In the genomic region with DNA sequence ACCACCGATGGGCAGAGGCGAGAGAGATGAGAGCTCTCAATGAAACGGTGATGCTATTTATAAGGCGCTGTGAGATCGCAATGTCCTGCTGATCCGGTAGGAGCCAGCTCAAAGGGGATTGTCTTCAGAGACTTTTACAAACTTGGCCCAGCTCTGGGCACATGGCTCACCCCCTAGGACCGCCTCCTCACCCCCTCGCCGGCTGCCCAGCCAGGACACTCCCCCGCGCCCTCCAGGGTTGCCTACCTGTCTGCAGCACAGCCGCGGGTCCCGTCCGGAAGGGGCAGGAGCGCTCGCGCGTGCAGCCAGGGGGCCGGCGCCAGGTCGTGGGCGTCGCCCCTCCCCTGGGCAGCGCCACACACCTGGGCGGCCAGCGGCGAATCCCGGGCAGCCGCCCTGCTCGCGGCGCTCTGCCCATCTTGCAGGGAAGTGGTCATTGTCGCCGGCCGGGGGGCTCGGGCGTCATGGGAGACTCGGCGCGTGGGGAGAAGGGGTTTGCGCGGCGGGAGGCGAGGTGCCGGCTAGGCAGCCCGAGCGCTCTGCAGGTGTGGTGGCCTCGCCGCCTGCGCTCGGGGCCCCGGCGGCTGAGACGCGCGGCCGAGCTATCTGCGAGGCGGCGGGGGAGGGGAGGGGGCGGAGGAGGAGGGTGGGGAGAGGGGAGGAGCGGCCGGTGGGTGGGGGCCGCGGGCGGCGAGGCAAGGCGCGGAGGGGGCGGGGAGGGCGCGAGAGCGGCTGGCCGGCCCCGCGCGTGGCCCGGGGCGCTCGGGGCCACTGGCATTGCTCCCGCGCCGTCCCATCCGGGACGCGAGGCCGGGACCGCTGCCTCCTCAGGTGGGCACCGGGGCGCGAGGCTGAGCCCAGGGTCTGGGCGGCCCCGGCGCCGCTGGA, we compare ENCODE assay signal across 8 cellular contexts. TPM values are rescaled to one million over a fixed set of nuclear protein-coding genes. Genes with fewer than 3 reads are reported as not detected.
DNase-seq lines count a peak whose midpoint lies in the region; ATAC-seq, FAIRE-seq and TF ChIP-seq lines count a peak whose summit lies in the region.

A gene (minus strand): TSS at position 610 of the 888 bp plus-strand sequence. CDS start 173 bp downstream, at position 437.

- no peak for TF ChIP-seq CTCF in endothelial cell of umbilical vein (IDR thresholded peaks at IDR 0.05; ENCODE audit: extremely low read depth in 1 of 2, insufficient read depth in 1 of 2, low read depth in 1 of 2, low read length in 2 of 2)

- no peaks in the 10 kb centered on the region for H3K9me3 Mint-ChIP-seq in activated T-cell treated with anti-CD3 and anti-CD28 coated beads, Interleukin-2, amount 50 U/mL, for 72 hours

- CTCF ChIA-PET in endothelial cell of umbilical vein (lab: Charles Lee), result interaction anchor here (0.6 to 2.4 kb wide), 11 partner anchors 9 to 1452 kb away, joined by 3 to 13 read pairs (median 4); a partner anchor contains a TSS

- H3K9me3 ChIP-seq in endothelial cell of umbilical vein (replicated peaks; ENCODE audit: control insufficient read depth, insufficient read depth, low read length) (no peaks in the 10 kb centered on the region), aorta (ENCODE audit: control insufficient read depth, low read length) (no peaks in the 10 kb centered on the region)

- intact Hi-C loops in endothelial cell of umbilical vein (cut with micrococcal nuclease), result no loop called here
- intact Hi-C loops in aorta (cut with DNase I), result loop anchor here in 1 of 2 donors (5.0 to 10.0 kb wide), 2 partner anchors 46 to 51 kb away; no protein-coding TSS in a partner anchor

- H3K27me3 ChIP-seq in endothelial cell of umbilical vein (ENCODE audit: control insufficient read depth in 2 of 2, insufficient read depth in 2 of 2, low read length in 2 of 2), result no peaks in the 10 kb centered on the region
- no peaks in the 10 kb centered on the region for H3K27me3 ChIP-seq in aorta (ENCODE audit: control insufficient read depth in 1 of 2, insufficient read depth in 2 of 2, low read length in 1 of 2)

- H3K4me3 Mint-ChIP-seq in activated T-cell treated with anti-CD3 and anti-CD28 coated beads, Interleukin-2, amount 50 U/mL, for 72 hours, result peak within 1 kb of the TSS; percentile 36 to 68

- H2AFZ ChIP-seq in endothelial cell of umbilical vein (ENCODE audit: low read depth, low read length), result peak within 1 kb of the TSS; percentile 96

- H3K27ac ChIP-seq in endothelial cell of umbilical vein (ENCODE audit: insufficient read depth, low read depth, low read length) (no peak within 1 kb of the TSS), aorta (ENCODE audit: low read depth in 1 of 2, low read length in 2 of 2) (no peak within 1 kb of the TSS)

- H3K4me1 Mint-ChIP-seq in activated T-cell treated with anti-CD3 and anti-CD28 coated beads, Interleukin-2, amount 50 U/mL, for 72 hours (ENCODE audit: low read depth), result no peaks in the 10 kb centered on the region

- POLR2A ChIA-PET in endothelial cell of umbilical vein (lab: Charles Lee), result no interaction called here

- H3K36me3 Mint-ChIP-seq in activated T-cell treated with anti-CD3 and anti-CD28 coated beads, Interleukin-2, amount 50 U/mL, for 72 hours (ENCODE audit: insufficient read depth in 2 of 2), result no peaks in the 10 kb centered on the region

- H3K27me3 Mint-ChIP-seq in activated T-cell treated with anti-CD3 and anti-CD28 coated beads, Interleukin-2, amount 50 U/mL, for 72 hours (ENCODE audit: low read depth), result peaks cover 13% of the 10 kb centered on the region

- BruUV-seq in endothelial cell of umbilical vein (replicated peaks; lab: Mats Ljungman, UMichigan), result no TSS peak

- peak; percentile 25 for TF ChIP-seq POLR2A in endothelial cell of umbilical vein (IDR thresholded peaks at IDR 0.05; ENCODE audit: low read depth, low read length)

- no peak for FAIRE-seq in endothelial cell of umbilical vein (lab: Jason Lieb, UNC)

- H4K20me1 ChIP-seq in endothelial cell of umbilical vein (replicated peaks; ENCODE audit: control insufficient read depth, extremely low read depth, insufficient read depth, low read length), result no peaks in the 10 kb centered on the region

- peak in 1 of 2 donors; percentile 1 for DNase-seq in activated T-cell treated with anti-CD3 and anti-CD28 coated beads, Interleukin-2, amount 50 U/mL, for 72 hours
- no peak for DNase-seq in activated T-cell treated with anti-CD3 and anti-CD28 coated beads for 4 hours
- DNase-seq in NCI-H82 (lab: John Stamatoyannopoulos, UW), result peak; percentile 86
- DNase-seq in endothelial cell of umbilical vein (ENCODE audit: low read depth, low spot score), result peak; percentile 34
- DNase-seq in mucosa of gallbladder (ENCODE audit: low spot score), result peak; percentile 12
- peak; percentile 61 to 77 for DNase-seq in aorta
- no peak for DNase-seq in stimulated activated naive CD4-positive, alpha-beta T cell (lab: John Stamatoyannopoulos, UW)

- peak within 1 kb of the TSS; percentile 58 for H3K9ac ChIP-seq in endothelial cell of umbilical vein (replicated peaks; ENCODE audit: extremely low read depth, insufficient read depth, low read length)

- peak within 1 kb of the TSS; percentile 71 for H3K4me2 ChIP-seq in endothelial cell of umbilical vein (ENCODE audit: insufficient read depth, low read length)

- ATAC-seq in activated T-cell treated with anti-CD3 and anti-CD28 coated beads, Interleukin-2, amount 50 U/mL, for 72 hours (replicated peaks in 1 of 2), result peak in 1 of 2 donors; percentile 39
- peak; percentile 36 for ATAC-seq in aorta (ENCODE audit: low FRiP score)
- ATAC-seq in HG02970 (IDR thresholded peaks at IDR 0.05; ENCODE audit: low FRiP score, unreplicated experiment), result no peak

- dilution Hi-C loops in endothelial cell of umbilical vein (cut with MboI; ENCODE audit: extremely low pct_ligation_motif_present, low sequenced_read_pairs), result no loop called here

- no peaks in the 10 kb centered on the region for H3K9me1 ChIP-seq in endothelial cell of umbilical vein (replicated peaks; ENCODE audit: control insufficient read depth, extremely low read depth, insufficient read depth, low read length)

- peaks cover 43% of the 10 kb centered on the region for H3K4me1 ChIP-seq in endothelial cell of umbilical vein (ENCODE audit: control insufficient read depth, extremely low read depth, insufficient read depth, low read length)
- H3K4me1 ChIP-seq in aorta (ENCODE audit: control insufficient read depth in 1 of 2, insufficient read depth in 2 of 2, low read length in 2 of 2), result peaks cover 3 to 8% of the 10 kb centered on the region in 2 donors

- WGBS in aorta, 2 donors, result 0 to 1% methylated on average over 42 to 96 of the region's 96 CpGs

- H3K4me3 ChIP-seq in endothelial cell of umbilical vein (replicated peaks in 1 of 3; ENCODE audit: insufficient read depth in 1 of 3, low read depth in 1 of 3, low read length in 3 of 3) (peak within 1 kb of the TSS; percentile 55 to 67 (median 66)), aorta (ENCODE audit: low read length in 2 of 2) (peak within 1 kb of the TSS; percentile 53 to 58)

- H3K27ac Mint-ChIP-seq in activated T-cell treated with anti-CD3 and anti-CD28 coated beads, Interleukin-2, amount 50 U/mL, for 72 hours, result no peak within 1 kb of the TSS

- H3K79me2 ChIP-seq in endothelial cell of umbilical vein (ENCODE audit: control insufficient read depth, insufficient read depth, low read length), result no peaks in the 10 kb centered on the region

- H3K36me3 ChIP-seq in endothelial cell of umbilical vein (ENCODE audit: control insufficient read depth in 2 of 2, extremely low read depth in 1 of 2, insufficient read depth in 2 of 2, low read length in 2 of 2) (no peaks in the 10 kb centered on the region), aorta (ENCODE audit: control insufficient read depth in 1 of 2, insufficient read depth in 2 of 2, low read length in 1 of 2) (no peaks in the 10 kb centered on the region)

TF ChIP-seq in endothelial cell of umbilical vein, 7 proteins besides CTCF, POLR2A, EP300 and RAD21:
- no peak for TF ChIP-seq EZH2 (IDR thresholded peaks at IDR 0.05; ENCODE audit: borderline replicate concordance, low read depth, low read length, severe bottlenecking)
- TF ChIP-seq, protein P1, sequence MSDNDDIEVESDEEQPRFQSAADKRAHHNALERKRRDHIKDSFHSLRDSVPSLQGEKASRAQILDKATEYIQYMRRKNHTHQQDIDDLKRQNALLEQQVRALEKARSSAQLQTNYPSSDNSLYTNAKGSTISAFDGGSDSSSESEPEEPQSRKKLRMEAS (IDR thresholded peaks at IDR 0.05; ENCODE audit: insufficient read depth, insufficient read length), result no peak
- no peak for TF ChIP-seq MYC (IDR thresholded peaks at IDR 0.05; ENCODE audit: low read depth, low read length)
- no peak for TF ChIP-seq JUN (IDR thresholded peaks at IDR 0.05; ENCODE audit: borderline replicate concordance, insufficient read depth, insufficient read length, low read depth)
- no peak for TF ChIP-seq POLR2AphosphoS5 (IDR thresholded peaks at IDR 0.05; ENCODE audit: insufficient read depth, low read depth, low read length)
- TF ChIP-seq FOS (IDR thresholded peaks at IDR 0.05; ENCODE audit: borderline replicate concordance, insufficient read depth, low read length), result no peak
- no peak for TF ChIP-seq GATA2 (IDR thresholded peaks at IDR 0.05; ENCODE audit: insufficient read depth, insufficient read length, low read depth, low read length)

RNA-seq across cellular contexts. Expression of the gene that starts here (rescaled TPM):
- total RNA-seq in activated T-cell treated with anti-CD3 and anti-CD28 coated beads, Interleukin-2, amount 50 U/mL, for 72 hours, result not detected
- total RNA-seq in endothelial cell of umbilical vein, result 2.7 and 10.3 TPM in 2 replicates
- polyA plus RNA-seq in endothelial cell of umbilical vein, result 3.0 TPM in 2 replicates
- polyA plus RNA-seq in endothelial cell of umbilical vein (2011; cell fraction: cytosol; rRNA removed), result 4.2 and 4.8 TPM in 2 replicates
- 23.6 and 31.0 TPM in 2 replicates for polyA plus RNA-seq in endothelial cell of umbilical vein (2011; cell fraction: nucleus; rRNA removed)
- 42.8 and 83.5 TPM in 2 replicates for polyA plus RNA-seq in endothelial cell of umbilical vein (2012)
- 2.1 and 4.4 TPM in 2 replicates for polyA minus RNA-seq in endothelial cell of umbilical vein
- not detected for polyA minus RNA-seq in endothelial cell of umbilical vein (2011; cell fraction: cytosol; rRNA and poly(A)+ RNA removed)
- polyA minus RNA-seq in endothelial cell of umbilical vein (2011; cell fraction: nucleus; rRNA and poly(A)+ RNA removed), result 7.6 and 13.3 TPM in 2 replicates
- total RNA-seq in mucosa of gallbladder, result 2.5 TPM
- total RNA-seq in aorta, result 1 to 10 TPM; 5.1 to 6.2 TPM
- polyA plus RNA-seq in aorta, result 1 to 10 TPM; 1.6 to 3.3 TPM

Comparison
In these comparisons a context has a peak if more than half of its experiments do, and no peak if none do; other contexts are left out.
1. DNase-seq: peak in NCI-H82 (single experiment), endothelial cell of umbilical vein (single experiment), mucosa of gallbladder (single experiment) and aorta (2 of 2); none in activated T-cell treated with anti-CD3 and anti-CD28 coated beads for 4 hours (single experiment) and stimulated activated naive CD4-positive, alpha-beta T cell (0 of 6).